In the genomic region with DNA sequence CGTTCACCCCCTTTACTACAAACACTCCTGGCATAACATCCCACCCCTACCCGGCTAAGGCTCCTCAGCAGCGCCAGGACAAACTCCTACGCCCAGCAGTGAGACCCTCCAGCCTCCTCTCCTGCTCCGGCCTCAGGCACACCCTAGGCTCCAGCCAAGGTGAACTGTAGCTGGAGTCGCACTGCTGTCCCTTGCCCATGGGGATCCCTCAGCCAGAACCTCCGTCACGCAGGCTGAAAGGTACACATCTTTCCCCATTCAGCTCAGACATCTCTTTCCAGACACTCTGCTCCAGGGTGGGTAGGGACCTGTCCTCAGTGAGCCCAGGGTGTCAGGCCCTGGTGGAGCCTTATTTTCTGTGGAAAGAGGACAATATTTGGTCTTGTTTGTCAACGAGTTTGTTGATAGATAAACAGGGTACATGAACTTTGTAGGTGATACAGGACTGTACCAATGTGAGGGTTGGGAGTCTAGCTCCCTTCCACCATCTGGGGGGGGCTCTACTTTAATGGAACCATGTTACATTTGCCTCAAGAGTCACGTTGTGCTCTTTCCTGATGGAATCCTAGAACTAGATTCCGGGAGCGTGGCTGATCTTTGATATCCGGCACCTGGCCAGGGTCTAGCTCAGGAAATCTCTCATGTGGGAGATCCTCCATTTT, we compare ENCODE assay signal across 19 cellular contexts. TPM values are rescaled to one million over a fixed set of nuclear protein-coding genes. Genes with fewer than 3 reads are reported as not detected.
A peak's percentile ranks its signal among the peaks of the same experiment; 100 is the strongest.
DNase-seq lines count a peak whose midpoint lies in the region; ATAC-seq and TF ChIP-seq lines count a peak whose summit lies in the region.
"Had no signal": no experiment of that assay in that cellular context is flagged by ENCODE, and none has a peak within 500 bp of the region (broad histone marks: within the 10 kb centered on the region; RNA-seq: fewer than 3 reads in every experiment).

No MANE protein-coding gene starts in this region.

- POLR2A ChIA-PET in WTC11 (lab: Charles Lee): interaction anchor here (0.7 to 2.6 kb wide), 2 partner anchors 12 to 56 kb away, joined by 3 to 18 read pairs; a partner anchor contains a TSS

- peak; percentile 24 for DNase-seq in activated T-cell treated with anti-CD3 and anti-CD28 coated beads, Interleukin-2, amount 50 U/mL, for 24 hours
- DNase-seq in activated T-cell treated with anti-CD3 and anti-CD28 coated beads, Interleukin-2, amount 50 U/mL, for 4 hours: no peak
- DNase-seq in WTC11 (ENCODE audit: low spot score): no peak
- DNase-seq in glutamatergic neuron: no peak
- peak; percentile 51 for DNase-seq in spleen
- DNase-seq in NCI-H82 (lab: John Stamatoyannopoulos, UW): no peak
- DNase-seq in cortex of kidney (lab: John Stamatoyannopoulos, UW): no peak
- DNase-seq: adrenal gland; effector CD8-positive, alpha-beta T cell; H9; MM.1S; NCI-H1436 treated with DMSO at 0.1 percent for 48 hours; SHP77; stimulated activated CD4-positive, alpha-beta T cell treated with anti-CD3 and anti-CD28 coated beads, Interleukin-1b, Interleukin-23, amount 100 ng/mL, for 48 hours; stimulated activated naive CD8-positive, alpha-beta T cell treated with anti-CD3 and anti-CD28 coated beads, Interleukin-15, Interleukin-2, amounts not matched to agents 100 U/mL and 50 U/mL, for 24 hours; T-helper 1 cell; trophoblast cell had no signal

- H3K27me3 Mint-ChIP-seq in activated T-cell treated with anti-CD3 and anti-CD28 coated beads, Interleukin-2, amount 50 U/mL, for 24 hours: no peaks in the 10 kb centered on the region
- no peaks in the 10 kb centered on the region for H3K27me3 Mint-ChIP-seq in activated T-cell treated with anti-CD3 and anti-CD28 coated beads, Interleukin-2, amount 50 U/mL, for 4 hours (ENCODE audit: low read depth)
- H3K27me3 Mint-ChIP-seq in WTC11 (ENCODE audit: low read depth) (peaks cover 3% of the 10 kb centered on the region), glutamatergic neuron (ENCODE audit: unreplicated experiment) (peaks cover 7% of the 10 kb centered on the region)

- no peak for TF ChIP-seq POLR2A in spleen (IDR thresholded peaks at IDR 0.05)

- no peaks in the 10 kb centered on the region for H3K36me3 ChIP-seq in spleen
- H3K36me3 ChIP-seq: adrenal gland, BE2C had no signal

- TF ChIP-seq CTCF in WTC11 (IDR thresholded peaks at IDR 0.05) (no peak), glutamatergic neuron (IDR thresholded peaks at IDR 0.05; ENCODE audit: partially characterized antibody, unreplicated experiment) (no peak), spleen (IDR thresholded peaks at IDR 0.05 in 8 of 11, conservative IDR thresholded peaks at IDR 0.05 in 3 of 11) (no peak)

- H3K9me3 Mint-ChIP-seq in activated T-cell treated with anti-CD3 and anti-CD28 coated beads, Interleukin-2, amount 50 U/mL, for 24 hours: no peaks in the 10 kb centered on the region
- H3K9me3 Mint-ChIP-seq in activated T-cell treated with anti-CD3 and anti-CD28 coated beads, Interleukin-2, amount 50 U/mL, for 4 hours: no peaks in the 10 kb centered on the region
- H3K9me3 Mint-ChIP-seq in WTC11: peaks cover 4% of the 10 kb centered on the region; the same call in 1 of the 2 replicates
- H3K9me3 Mint-ChIP-seq in glutamatergic neuron (ENCODE audit: unreplicated experiment): peaks cover 4% of the 10 kb centered on the region

- WGBS in spleen, 5 donors: 78 to 87% (median 85%) methylated on average over 13 of the region's 13 CpGs

- ATAC-seq in activated T-cell treated with anti-CD3 and anti-CD28 coated beads, Interleukin-2, amount 50 U/mL, for 4 hours: no peak
- ATAC-seq in WTC11 (peak; percentile 8), GM19328 (IDR thresholded peaks at IDR 0.05; ENCODE audit: unreplicated experiment) (no peak)
- ATAC-seq: stimulated activated naive CD8-positive, alpha-beta T cell treated with anti-CD3 and anti-CD28 coated beads, Interleukin-15, Interleukin-2, amounts not matched to agents 100 U/mL and 50 U/mL, for 24 hours had no signal

- H3K4me1 Mint-ChIP-seq in activated T-cell treated with anti-CD3 and anti-CD28 coated beads, Interleukin-2, amount 50 U/mL, for 24 hours (ENCODE audit: low read depth): peaks cover 49% of the 10 kb centered on the region
- peaks cover 32% of the 10 kb centered on the region for H3K4me1 Mint-ChIP-seq in activated T-cell treated with anti-CD3 and anti-CD28 coated beads, Interleukin-2, amount 50 U/mL, for 4 hours (ENCODE audit: low read depth)
- peaks cover 75% of the 10 kb centered on the region for H3K4me1 Mint-ChIP-seq in WTC11
- H3K4me1 Mint-ChIP-seq in glutamatergic neuron (ENCODE audit: low read depth, unreplicated experiment): peaks cover 44% of the 10 kb centered on the region

- peaks cover 0 to 54% (median 23%) of the 10 kb centered on the region in 6 donors for H3K4me1 ChIP-seq in spleen

- H3K27ac ChIP-seq in spleen: no peak overlapping the region

- intact Hi-C loops in spleen (cut with DNase I; ENCODE audit: low total_unique reads): no loop called here

- H3K4me3 ChIP-seq in spleen: no peak overlapping the region
- H3K4me3 ChIP-seq: adrenal gland had no signal

- no peaks in the 10 kb centered on the region for H3K27me3 ChIP-seq in spleen (replicated peaks in 1 of 7)
- H3K27me3 ChIP-seq: adrenal gland, BE2C had no signal

- H3K36me3 Mint-ChIP-seq in activated T-cell treated with anti-CD3 and anti-CD28 coated beads, Interleukin-2, amount 50 U/mL, for 24 hours (ENCODE audit: low read depth): no peaks in the 10 kb centered on the region
- H3K36me3 Mint-ChIP-seq in activated T-cell treated with anti-CD3 and anti-CD28 coated beads, Interleukin-2, amount 50 U/mL, for 4 hours (ENCODE audit: insufficient read depth): no peaks in the 10 kb centered on the region
- H3K36me3 Mint-ChIP-seq in WTC11 (peaks cover 4% of the 10 kb centered on the region; the same call in 1 of the 2 replicates), glutamatergic neuron (ENCODE audit: unreplicated experiment) (peaks cover 6% of the 10 kb centered on the region)

- CTCF ChIA-PET in WTC11 (lab: Charles Lee): interaction anchor here (0.6 to 2.5 kb wide), 7 partner anchors 25 to 339 kb away, joined by 3 to 14 read pairs (median 3); a partner anchor contains a TSS

- H3K27ac Mint-ChIP-seq in activated T-cell treated with anti-CD3 and anti-CD28 coated beads, Interleukin-2, amount 50 U/mL, for 24 hours: no peak overlapping the region
- H3K27ac Mint-ChIP-seq in WTC11 (peak overlapping the region; percentile 34; the same call in 1 of the 2 replicates), glutamatergic neuron (ENCODE audit: unreplicated experiment) (peak overlapping the region; percentile 59)

- no peak overlapping the region for H3K4me3 Mint-ChIP-seq in activated T-cell treated with anti-CD3 and anti-CD28 coated beads, Interleukin-2, amount 50 U/mL, for 24 hours
- H3K4me3 Mint-ChIP-seq in activated T-cell treated with anti-CD3 and anti-CD28 coated beads, Interleukin-2, amount 50 U/mL, for 4 hours: no peak overlapping the region
- no peak overlapping the region for H3K4me3 Mint-ChIP-seq in WTC11
- no peak overlapping the region for H3K4me3 Mint-ChIP-seq in glutamatergic neuron (ENCODE audit: unreplicated experiment)

- no peaks in the 10 kb centered on the region for H3K9me3 ChIP-seq in spleen
- H3K9me3 ChIP-seq: adrenal gland, BE2C had no signal

TF ChIP-seq in WTC11, 78 proteins besides CTCF, POLR2A, EP300 and RAD21:
- TF ChIP-seq RELA (CRISPR knock-in tag; IDR thresholded peaks at IDR 0.05; ENCODE audit: borderline replicate concordance) (no peak), NFE2L1 (CRISPR knock-in tag; IDR thresholded peaks at IDR 0.05) (no peak), RORB (CRISPR knock-in tag; IDR thresholded peaks at IDR 0.05) (no peak), EMX1 (CRISPR knock-in tag; IDR thresholded peaks at IDR 0.05) (no peak), FOXP1 (CRISPR knock-in tag; IDR thresholded peaks at IDR 0.05; ENCODE audit: borderline replicate concordance) (0 out of 2 replicates have a peak, but pooled peaks have one; percentile 35), GTF2I (CRISPR knock-in tag; conservative IDR thresholded peaks at IDR 0.05) (0 out of 2 replicates have a peak, but pooled peaks have one; percentile 4)
- TF ChIP-seq, protein P1, sequence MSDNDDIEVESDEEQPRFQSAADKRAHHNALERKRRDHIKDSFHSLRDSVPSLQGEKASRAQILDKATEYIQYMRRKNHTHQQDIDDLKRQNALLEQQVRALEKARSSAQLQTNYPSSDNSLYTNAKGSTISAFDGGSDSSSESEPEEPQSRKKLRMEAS (CRISPR knock-in tag; IDR thresholded peaks at IDR 0.05): no peak

RNA-seq across cellular contexts. Expression of a gene that starts 56.5 kb away (rescaled TPM):
- 10 to 100 TPM; 36.2 to 39.1 (median 37.5) TPM for total RNA-seq in activated T-cell treated with anti-CD3 and anti-CD28 coated beads, Interleukin-2, amount 50 U/mL, for 4 hours
- total RNA-seq in WTC11 (2021): 98.8 to 115 TPM (median 105 TPM) in 3 replicates
- 608 TPM for total RNA-seq in glutamatergic neuron (ENCODE audit: unreplicated experiment)
- total RNA-seq in spleen: 10 to 100 TPM; 24.4 to 73.5 (median 55.4) TPM
- polyA plus RNA-seq in spleen: 10 to 100 TPM; 14.4 to 22.1 (median 14.9) TPM

Comparison
In these comparisons a context has a peak if more than half of its experiments do, and no peak if none do; other contexts are left out.
1. DNase-seq: peak in activated T-cell treated with anti-CD3 and anti-CD28 coated beads, Interleukin-2, amount 50 U/mL, for 24 hours (single experiment) and spleen (single experiment); none in activated T-cell treated with anti-CD3 and anti-CD28 coated beads, Interleukin-2, amount 50 U/mL, for 4 hours (single experiment), WTC11 (single experiment), glutamatergic neuron (single experiment), NCI-H82 (single experiment) and cortex of kidney (single experiment).